In genomic region chr1:208215393-208215792, GRCh38 we compare ENCODE assay signal across 2 cellular contexts.
TF ChIP-seq lines count a peak whose summit lies in the region.

No MANE protein-coding gene starts in this region.

TF ChIP-seq in IMR-90, 13 proteins besides CTCF, POLR2A, EP300 and RAD21:
- TF ChIP-seq FOS (IDR thresholded peaks at IDR 0.05; ENCODE audit: low read depth, low read length) (no peak), CEBPB (IDR thresholded peaks at IDR 0.05; ENCODE audit: low read depth, low read length) (no peak), MAFK (IDR thresholded peaks at IDR 0.05; ENCODE audit: low read depth, low read length) (no peak), NFE2L2 (IDR thresholded peaks at IDR 0.05; ENCODE audit: low read depth, low read length) (no peak), RFX5 (IDR thresholded peaks at IDR 0.05; ENCODE audit: low read depth, low read length) (no peak), CHD1 (IDR thresholded peaks at IDR 0.05; ENCODE audit: low read depth, low read length) (no peak), RCOR1 (IDR thresholded peaks at IDR 0.05; ENCODE audit: insufficient replicate concordance, low read length) (no peak), MAZ (IDR thresholded peaks at IDR 0.05; ENCODE audit: borderline replicate concordance, low read depth, low read length) (no peak), MXI1 (IDR thresholded peaks at IDR 0.05; ENCODE audit: borderline replicate concordance, low read depth, low read length) (no peak), BHLHE40 (IDR thresholded peaks at IDR 0.05; ENCODE audit: low read depth, low read length) (no peak), SMC3 (IDR thresholded peaks at IDR 0.05; ENCODE audit: low read depth, low read length) (no peak), ELK1 (IDR thresholded peaks at IDR 0.05; ENCODE audit: borderline replicate concordance, low read depth, low read length) (no peak)
- TF ChIP-seq, protein P1, sequence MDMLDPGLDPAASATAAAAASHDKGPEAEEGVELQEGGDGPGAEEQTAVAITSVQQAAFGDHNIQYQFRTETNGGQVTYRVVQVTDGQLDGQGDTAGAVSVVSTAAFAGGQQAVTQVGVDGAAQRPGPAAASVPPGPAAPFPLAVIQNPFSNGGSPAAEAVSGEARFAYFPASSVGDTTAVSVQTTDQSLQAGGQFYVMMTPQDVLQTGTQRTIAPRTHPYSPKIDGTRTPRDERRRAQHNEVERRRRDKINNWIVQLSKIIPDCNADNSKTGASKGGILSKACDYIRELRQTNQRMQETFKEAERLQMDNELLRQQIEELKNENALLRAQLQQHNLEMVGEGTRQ (IDR thresholded peaks at IDR 0.05; ENCODE audit: low read depth, low read length) = no peak
TF ChIP-seq in IMR-90: peak in this region for 0.

TF ChIP-seq in K562, 482 proteins besides CTCF, POLR2A, EP300 and RAD21 (continues in another document):
- TF ChIP-seq SMAD2 (IDR thresholded peaks at IDR 0.05; ENCODE audit: low read depth, low read length) (no peak), E2F5 (CRISPR knock-in tag; IDR thresholded peaks at IDR 0.05) (no peak), HDAC1 (IDR thresholded peaks at IDR 0.05) (0 out of 4 replicates have a peak, but pooled peaks of 1 of the 2 experiments have one; percentile 15), MITF (IDR thresholded peaks at IDR 0.05) (no peak), EZH2 (IDR thresholded peaks at IDR 0.05; ENCODE audit: borderline replicate concordance, low read depth, low read length) (no peak), POLR2AphosphoS2 (IDR thresholded peaks at IDR 0.05; ENCODE audit: low read length) (no peak), ZNF174 (CRISPR knock-in tag; IDR thresholded peaks at IDR 0.05) (no peak), SRSF9 (IDR thresholded peaks at IDR 0.05; ENCODE audit: borderline replicate concordance, low read depth, low read length) (no peak), ELF4 (CRISPR knock-in tag; IDR thresholded peaks at IDR 0.05) (0 out of 2 replicates have a peak, but pooled peaks have one; percentile 65), MYBL2 (IDR thresholded peaks at IDR 0.05; ENCODE audit: low read depth) (no peak), MYBL2 (CRISPR knock-in tag; IDR thresholded peaks at IDR 0.05; ENCODE audit: borderline replicate concordance) (no peak), BCOR (IDR thresholded peaks at IDR 0.05) (0 out of 2 replicates have a peak, but pooled peaks have one; percentile 39), TBP (optimal IDR thresholded peaks at IDR 0.05; ENCODE audit: low read depth, low read length) (no peak), MTF1 (CRISPR knock-in tag; IDR thresholded peaks at IDR 0.05; ENCODE audit: borderline replicate concordance) (no peak), KDM1A (IDR thresholded peaks at IDR 0.05) (peak in 1 of 2 experiments; percentile 58; a peak in 1 of 4 replicates), AFF4 (CRISPR knock-in tag; IDR thresholded peaks at IDR 0.05) (no peak), FOXJ3 (CRISPR knock-in tag; IDR thresholded peaks at IDR 0.05) (no peak), TAF1 (IDR thresholded peaks at IDR 0.05; ENCODE audit: control insufficient read depth, extremely low read depth, insufficient read depth, low read length, severe bottlenecking) (no peak), TAF7 (tag; IDR thresholded peaks at IDR 0.05) (no peak), ARHGAP35 (IDR thresholded peaks at IDR 0.05; ENCODE audit: partially characterized antibody) (peak; percentile 46), YBX1 (IDR thresholded peaks at IDR 0.05) (0 out of 2 replicates have a peak, but pooled peaks have one; percentile 33), PHF20 (IDR thresholded peaks at IDR 0.05; ENCODE audit: partially characterized antibody) (peak; percentile 17), CGGBP1 (CRISPR knock-in tag; IDR thresholded peaks at IDR 0.05) (no peak), ZFP36 (IDR thresholded peaks at IDR 0.05; ENCODE audit: low read depth, low read length, partially characterized antibody) (no peak), PATZ1 (CRISPR knock-in tag; IDR thresholded peaks at IDR 0.05; ENCODE audit: borderline replicate concordance) (no peak), THRB (CRISPR knock-in tag; conservative IDR thresholded peaks at IDR 0.05) (peak; percentile 39; the same call in 1 of the 2 replicates)
- TF ChIP-seq, protein P2, sequence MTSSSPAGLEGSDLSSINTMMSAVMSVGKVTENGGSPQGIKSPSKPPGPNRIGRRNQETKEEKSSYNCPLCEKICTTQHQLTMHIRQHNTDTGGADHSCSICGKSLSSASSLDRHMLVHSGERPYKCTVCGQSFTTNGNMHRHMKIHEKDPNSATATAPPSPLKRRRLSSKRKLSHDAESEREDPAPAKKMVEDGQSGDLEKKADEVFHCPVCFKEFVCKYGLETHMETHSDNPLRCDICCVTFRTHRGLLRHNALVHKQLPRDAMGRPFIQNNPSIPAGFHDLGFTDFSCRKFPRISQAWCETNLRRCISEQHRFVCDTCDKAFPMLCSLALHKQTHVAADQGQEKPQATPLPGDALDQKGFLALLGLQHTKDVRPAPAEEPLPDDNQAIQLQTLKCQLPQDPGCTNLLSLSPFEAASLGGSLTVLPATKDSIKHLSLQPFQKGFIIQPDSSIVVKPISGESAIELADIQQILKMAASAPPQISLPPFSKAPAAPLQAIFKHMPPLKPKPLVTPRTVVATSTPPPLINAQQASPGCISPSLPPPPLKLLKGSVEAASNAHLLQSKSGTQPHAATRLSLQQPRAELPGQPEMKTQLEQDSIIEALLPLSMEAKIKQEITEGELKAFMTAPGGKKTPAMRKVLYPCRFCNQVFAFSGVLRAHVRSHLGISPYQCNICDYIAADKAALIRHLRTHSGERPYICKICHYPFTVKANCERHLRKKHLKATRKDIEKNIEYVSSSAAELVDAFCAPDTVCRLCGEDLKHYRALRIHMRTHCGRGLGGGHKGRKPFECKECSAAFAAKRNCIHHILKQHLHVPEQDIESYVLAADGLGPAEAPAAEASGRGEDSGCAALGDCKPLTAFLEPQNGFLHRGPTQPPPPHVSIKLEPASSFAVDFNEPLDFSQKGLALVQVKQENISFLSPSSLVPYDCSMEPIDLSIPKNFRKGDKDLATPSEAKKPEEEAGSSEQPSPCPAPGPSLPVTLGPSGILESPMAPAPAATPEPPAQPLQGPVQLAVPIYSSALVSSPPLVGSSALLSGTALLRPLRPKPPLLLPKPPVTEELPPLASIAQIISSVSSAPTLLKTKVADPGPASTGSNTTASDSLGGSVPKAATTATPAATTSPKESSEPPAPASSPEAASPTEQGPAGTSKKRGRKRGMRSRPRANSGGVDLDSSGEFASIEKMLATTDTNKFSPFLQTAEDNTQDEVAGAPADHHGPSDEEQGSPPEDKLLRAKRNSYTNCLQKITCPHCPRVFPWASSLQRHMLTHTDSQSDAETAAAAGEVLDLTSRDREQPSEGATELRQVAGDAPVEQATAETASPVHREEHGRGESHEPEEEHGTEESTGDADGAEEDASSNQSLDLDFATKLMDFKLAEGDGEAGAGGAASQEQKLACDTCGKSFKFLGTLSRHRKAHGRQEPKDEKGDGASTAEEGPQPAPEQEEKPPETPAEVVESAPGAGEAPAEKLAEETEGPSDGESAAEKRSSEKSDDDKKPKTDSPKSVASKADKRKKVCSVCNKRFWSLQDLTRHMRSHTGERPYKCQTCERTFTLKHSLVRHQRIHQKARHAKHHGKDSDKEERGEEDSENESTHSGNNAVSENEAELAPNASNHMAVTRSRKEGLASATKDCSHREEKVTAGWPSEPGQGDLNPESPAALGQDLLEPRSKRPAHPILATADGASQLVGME (CRISPR knock-in tag; IDR thresholded peaks at IDR 0.05) = no peak
- TF ChIP-seq, protein P3, sequence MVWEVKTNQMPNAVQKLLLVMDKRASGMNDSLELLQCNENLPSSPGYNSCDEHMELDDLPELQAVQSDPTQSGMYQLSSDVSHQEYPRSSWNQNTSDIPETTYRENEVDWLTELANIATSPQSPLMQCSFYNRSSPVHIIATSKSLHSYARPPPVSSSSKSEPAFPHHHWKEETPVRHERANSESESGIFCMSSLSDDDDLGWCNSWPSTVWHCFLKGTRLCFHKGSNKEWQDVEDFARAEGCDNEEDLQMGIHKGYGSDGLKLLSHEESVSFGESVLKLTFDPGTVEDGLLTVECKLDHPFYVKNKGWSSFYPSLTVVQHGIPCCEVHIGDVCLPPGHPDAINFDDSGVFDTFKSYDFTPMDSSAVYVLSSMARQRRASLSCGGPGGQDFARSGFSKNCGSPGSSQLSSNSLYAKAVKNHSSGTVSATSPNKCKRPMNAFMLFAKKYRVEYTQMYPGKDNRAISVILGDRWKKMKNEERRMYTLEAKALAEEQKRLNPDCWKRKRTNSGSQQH (CRISPR knock-in tag; IDR thresholded peaks at IDR 0.05) = 0 out of 2 replicates have a peak, but pooled peaks have one; percentile 40
- TF ChIP-seq, protein P4, sequence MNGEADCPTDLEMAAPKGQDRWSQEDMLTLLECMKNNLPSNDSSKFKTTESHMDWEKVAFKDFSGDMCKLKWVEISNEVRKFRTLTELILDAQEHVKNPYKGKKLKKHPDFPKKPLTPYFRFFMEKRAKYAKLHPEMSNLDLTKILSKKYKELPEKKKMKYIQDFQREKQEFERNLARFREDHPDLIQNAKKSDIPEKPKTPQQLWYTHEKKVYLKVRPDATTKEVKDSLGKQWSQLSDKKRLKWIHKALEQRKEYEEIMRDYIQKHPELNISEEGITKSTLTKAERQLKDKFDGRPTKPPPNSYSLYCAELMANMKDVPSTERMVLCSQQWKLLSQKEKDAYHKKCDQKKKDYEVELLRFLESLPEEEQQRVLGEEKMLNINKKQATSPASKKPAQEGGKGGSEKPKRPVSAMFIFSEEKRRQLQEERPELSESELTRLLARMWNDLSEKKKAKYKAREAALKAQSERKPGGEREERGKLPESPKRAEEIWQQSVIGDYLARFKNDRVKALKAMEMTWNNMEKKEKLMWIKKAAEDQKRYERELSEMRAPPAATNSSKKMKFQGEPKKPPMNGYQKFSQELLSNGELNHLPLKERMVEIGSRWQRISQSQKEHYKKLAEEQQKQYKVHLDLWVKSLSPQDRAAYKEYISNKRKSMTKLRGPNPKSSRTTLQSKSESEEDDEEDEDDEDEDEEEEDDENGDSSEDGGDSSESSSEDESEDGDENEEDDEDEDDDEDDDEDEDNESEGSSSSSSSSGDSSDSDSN (IDR thresholded peaks at IDR 0.05; ENCODE audit: borderline replicate concordance in 1 of 2, low read depth in 2 of 2, low read length in 2 of 2) = no peak
